21 cellular contexts compared by ENCODE assay signal in the genomic region with DNA sequence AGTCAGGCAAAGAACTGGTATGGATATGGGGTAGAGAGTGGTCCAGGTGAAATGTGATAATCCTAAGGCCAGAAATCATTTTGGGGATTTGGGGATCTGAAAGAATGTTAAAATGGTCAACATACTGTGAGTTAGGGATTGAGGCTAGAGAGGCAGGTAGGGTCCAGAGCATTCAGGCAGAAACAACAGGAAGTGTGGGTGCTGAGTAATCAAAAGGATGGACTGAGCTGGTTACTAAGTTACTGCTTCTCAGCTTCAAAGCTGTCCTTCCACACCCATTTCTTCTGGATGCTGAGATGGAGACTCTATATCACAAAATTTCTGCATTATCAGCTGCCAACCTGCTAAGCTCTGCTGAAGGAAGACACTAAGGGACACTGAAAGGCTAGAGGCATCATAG. TPM values are rescaled to one million over a fixed set of nuclear protein-coding genes. Genes with fewer than 3 reads are reported as not detected.
DNase-seq lines count a peak whose midpoint lies in the region; ATAC-seq lines count a peak whose summit lies in the region.
"Had no signal": no experiment of that assay in that cellular context is flagged by ENCODE, and none has a peak within 500 bp of the region (broad histone marks: within the 10 kb centered on the region; RNA-seq: fewer than 3 reads in every experiment).

No MANE protein-coding gene starts in this region.

- H3K27ac Mint-ChIP-seq in activated T-cell treated with anti-CD3 and anti-CD28 coated beads, Interleukin-2, amount 50 U/mL, for 72 hours = peak overlapping the region; percentile 32
- H3K27ac Mint-ChIP-seq in T-helper 1 cell treated with Interleukin-12 subunit alpha and Interleukin-12 subunit beta and Interleukin-4 antibody, amounts not matched to agents 30 μg/mL and 1 μg/mL, for 36 hours = peak overlapping the region; percentile 84
- peak overlapping the region; percentile 5 for H3K27ac Mint-ChIP-seq in activated naive CD8-positive, alpha-beta T cell treated with anti-CD3 and anti-CD28 coated beads, Interleukin-2, amount 10 ng/mL, durations not matched to agents 7 days and 5 days
- peak overlapping the region; percentile 53 to 63 for H3K27ac Mint-ChIP-seq in natural killer cell treated with Interleukin-12 subunit alpha and Interleukin-12 subunit beta and Interleukin-15 and Interleukin-18, amount 100 ng/mL, for 72 hours
- H3K27ac Mint-ChIP-seq: nephron had no signal

- DNase-seq in activated T-cell treated with anti-CD3 and anti-CD28 coated beads, Interleukin-2, amount 50 U/mL, for 72 hours = no peak
- no peak for DNase-seq in activated T-cell treated with anti-CD3 and anti-CD28 coated beads, Interleukin-2, amount 50 U/mL, for 48 hours
- DNase-seq in activated naive CD8-positive, alpha-beta T cell treated with anti-CD3 and anti-CD28 coated beads, Interleukin-2, amount 10 ng/mL, durations not matched to agents 7 days and 5 days = no peak
- no peak for DNase-seq in natural killer cell treated with Interleukin-12 subunit alpha and Interleukin-12 subunit beta and Interleukin-15 and Interleukin-18, amount 100 ng/mL, for 72 hours (ENCODE audit: low spot score)
- DNase-seq in stimulated activated CD4-positive, alpha-beta T cell treated with anti-CD3 and anti-CD28 coated beads, Interleukin-4, amount 100 ng/mL, for 1 hour = no peak
- no peak for DNase-seq in activated CD4-positive, CD25-positive, alpha-beta regulatory T cell treated with anti-CD3 and anti-CD28 coated beads, Interleukin-2, amount 50 U/mL, for 72 hours
- DNase-seq: aorta; central memory CD4-positive, alpha-beta T cell; gastrocnemius medialis; GDM1; GM23248; left cardiac atrium; mesendoderm; NCI-H1694 treated with DMSO at 0.1 percent for 48 hours; NCI-H2227 treated with DMSO at 0.1 percent for 48 hours; NCI-H774; Right ventricle myocardium superior had no signal

- peaks cover 25 to 30% of the 10 kb centered on the region in 2 donors for H3K36me3 Mint-ChIP-seq in activated T-cell treated with anti-CD3 and anti-CD28 coated beads, Interleukin-2, amount 50 U/mL, for 72 hours (ENCODE audit: insufficient read depth in 2 of 2)
- H3K36me3 Mint-ChIP-seq in T-helper 1 cell treated with Interleukin-12 subunit alpha and Interleukin-12 subunit beta and Interleukin-4 antibody, amounts not matched to agents 30 μg/mL and 1 μg/mL, for 36 hours (ENCODE audit: low read depth) = peaks cover 56% of the 10 kb centered on the region
- peaks cover 49% of the 10 kb centered on the region for H3K36me3 Mint-ChIP-seq in activated naive CD8-positive, alpha-beta T cell treated with anti-CD3 and anti-CD28 coated beads, Interleukin-2, amount 10 ng/mL, durations not matched to agents 7 days and 5 days
- H3K36me3 Mint-ChIP-seq in natural killer cell treated with Interleukin-12 subunit alpha and Interleukin-12 subunit beta and Interleukin-15 and Interleukin-18, amount 100 ng/mL, for 72 hours = peaks cover 29% of the 10 kb centered on the region

- POLR2A ChIA-PET in activated naive CD8-positive, alpha-beta T cell treated with anti-CD3 and anti-CD28 coated beads, Interleukin-2, amount 10 ng/mL, durations not matched to agents 7 days and 5 days (lab: Charles Lee) = interaction anchor here (1.1 to 1.6 kb wide), 3 partner anchors 10 to 18 kb away, joined by 3 to 5 read pairs (median 4); no protein-coding TSS in a partner anchor

- H3K27me3 Mint-ChIP-seq in activated T-cell treated with anti-CD3 and anti-CD28 coated beads, Interleukin-2, amount 50 U/mL, for 72 hours (ENCODE audit: low read depth) = no peaks in the 10 kb centered on the region
- H3K27me3 Mint-ChIP-seq in T-helper 1 cell treated with Interleukin-12 subunit alpha and Interleukin-12 subunit beta and Interleukin-4 antibody, amounts not matched to agents 30 μg/mL and 1 μg/mL, for 36 hours (ENCODE audit: low read depth) = no peaks in the 10 kb centered on the region
- peaks cover 2% of the 10 kb centered on the region for H3K27me3 Mint-ChIP-seq in activated naive CD8-positive, alpha-beta T cell treated with anti-CD3 and anti-CD28 coated beads, Interleukin-2, amount 10 ng/mL, durations not matched to agents 7 days and 5 days
- H3K27me3 Mint-ChIP-seq in natural killer cell treated with Interleukin-12 subunit alpha and Interleukin-12 subunit beta and Interleukin-15 and Interleukin-18, amount 100 ng/mL, for 72 hours = no peaks in the 10 kb centered on the region

- peaks cover 6 to 18% of the 10 kb centered on the region in 2 donors for H3K9me3 Mint-ChIP-seq in activated T-cell treated with anti-CD3 and anti-CD28 coated beads, Interleukin-2, amount 50 U/mL, for 72 hours
- peaks cover 35% of the 10 kb centered on the region for H3K9me3 Mint-ChIP-seq in T-helper 1 cell treated with Interleukin-12 subunit alpha and Interleukin-12 subunit beta and Interleukin-4 antibody, amounts not matched to agents 30 μg/mL and 1 μg/mL, for 36 hours
- peaks cover 14% of the 10 kb centered on the region for H3K9me3 Mint-ChIP-seq in activated naive CD8-positive, alpha-beta T cell treated with anti-CD3 and anti-CD28 coated beads, Interleukin-2, amount 10 ng/mL, durations not matched to agents 7 days and 5 days
- peaks cover 4% of the 10 kb centered on the region for H3K9me3 Mint-ChIP-seq in natural killer cell treated with Interleukin-12 subunit alpha and Interleukin-12 subunit beta and Interleukin-15 and Interleukin-18, amount 100 ng/mL, for 72 hours

- peaks cover 75% of the 10 kb centered on the region for H3K4me1 Mint-ChIP-seq in activated T-cell treated with anti-CD3 and anti-CD28 coated beads, Interleukin-2, amount 50 U/mL, for 72 hours (ENCODE audit: low read depth)
- peaks cover 67% of the 10 kb centered on the region for H3K4me1 Mint-ChIP-seq in T-helper 1 cell treated with Interleukin-12 subunit alpha and Interleukin-12 subunit beta and Interleukin-4 antibody, amounts not matched to agents 30 μg/mL and 1 μg/mL, for 36 hours (ENCODE audit: low read depth)
- peaks cover 48% of the 10 kb centered on the region for H3K4me1 Mint-ChIP-seq in activated naive CD8-positive, alpha-beta T cell treated with anti-CD3 and anti-CD28 coated beads, Interleukin-2, amount 10 ng/mL, durations not matched to agents 7 days and 5 days
- peaks cover 44 to 82% of the 10 kb centered on the region in 2 donors for H3K4me1 Mint-ChIP-seq in natural killer cell treated with Interleukin-12 subunit alpha and Interleukin-12 subunit beta and Interleukin-15 and Interleukin-18, amount 100 ng/mL, for 72 hours (ENCODE audit: low read depth in 2 of 2)

- ATAC-seq in activated T-cell treated with anti-CD3 and anti-CD28 coated beads, Interleukin-2, amount 50 U/mL, for 72 hours (replicated peaks in 1 of 2) = peak in 1 of 2 donors; percentile 24
- ATAC-seq in activated naive CD8-positive, alpha-beta T cell treated with anti-CD3 and anti-CD28 coated beads, Interleukin-2, amount 10 ng/mL, durations not matched to agents 7 days and 5 days (ENCODE audit: low read depth) = no peak
- peak in 1 of 2 donors; percentile 51 for ATAC-seq in natural killer cell treated with Interleukin-12 subunit alpha and Interleukin-12 subunit beta and Interleukin-15 and Interleukin-18, amount 100 ng/mL, for 72 hours
- no peak for ATAC-seq in HG02852 (IDR thresholded peaks at IDR 0.05; ENCODE audit: unreplicated experiment)
- ATAC-seq: gastrocnemius medialis, left cardiac atrium, sciatic nerve had no signal

- H3K4me3 Mint-ChIP-seq in activated T-cell treated with anti-CD3 and anti-CD28 coated beads, Interleukin-2, amount 50 U/mL, for 72 hours = peak overlapping the region in 1 of 2 donors; percentile 11
- H3K4me3 Mint-ChIP-seq in T-helper 1 cell treated with Interleukin-12 subunit alpha and Interleukin-12 subunit beta and Interleukin-4 antibody, amounts not matched to agents 30 μg/mL and 1 μg/mL, for 36 hours = peak overlapping the region; percentile 32
- no peak overlapping the region for H3K4me3 Mint-ChIP-seq in activated naive CD8-positive, alpha-beta T cell treated with anti-CD3 and anti-CD28 coated beads, Interleukin-2, amount 10 ng/mL, durations not matched to agents 7 days and 5 days
- H3K4me3 Mint-ChIP-seq in natural killer cell treated with Interleukin-12 subunit alpha and Interleukin-12 subunit beta and Interleukin-15 and Interleukin-18, amount 100 ng/mL, for 72 hours = peak overlapping the region; percentile 9
- H3K4me3 Mint-ChIP-seq: nephron had no signal

RNA-seq across cellular contexts. Expression of a gene that starts 30.6 kb away (rescaled TPM):
- total RNA-seq in activated T-cell treated with anti-CD3 and anti-CD28 coated beads, Interleukin-2, amount 50 U/mL, for 72 hours = 10 to 100 TPM; 42.9 to 49.2 TPM
- total RNA-seq in activated naive CD8-positive, alpha-beta T cell treated with anti-CD3 and anti-CD28 coated beads, Interleukin-2, amount 10 ng/mL, durations not matched to agents 7 days and 5 days = 10 to 100 TPM; 61.2 to 61.8 TPM
- 10 to 100 TPM; 55.3 to 79.0 TPM for total RNA-seq in natural killer cell treated with Interleukin-12 subunit alpha and Interleukin-12 subunit beta and Interleukin-15 and Interleukin-18, amount 100 ng/mL, for 72 hours
- total RNA-seq: GM23248 had no signal

Comparison
In these comparisons a context has a peak if more than half of its experiments do, and no peak if none do; other contexts are left out.
1. H3K27ac Mint-ChIP-seq: peak in every context shown above with its lines; median percentile 84 in T-helper 1 cell treated with Interleukin-12 subunit alpha and Interleukin-12 subunit beta and Interleukin-4 antibody, amounts not matched to agents 30 μg/mL and 1 μg/mL, for 36 hours; 58 in natural killer cell treated with Interleukin-12 subunit alpha and Interleukin-12 subunit beta and Interleukin-15 and Interleukin-18, amount 100 ng/mL, for 72 hours; 32 in activated T-cell treated with anti-CD3 and anti-CD28 coated beads, Interleukin-2, amount 50 U/mL, for 72 hours; 5 in activated naive CD8-positive, alpha-beta T cell treated with anti-CD3 and anti-CD28 coated beads, Interleukin-2, amount 10 ng/mL, durations not matched to agents 7 days and 5 days.